Comparison of ENCODE assay signal across 30 cellular contexts in genomic region chr10:133060466-133060865, GRCh38. TPM values are rescaled to one million over a fixed set of nuclear protein-coding genes. Genes with fewer than 3 reads are reported as not detected.
DNase-seq lines count a peak whose midpoint lies in the region; ATAC-seq, FAIRE-seq and TF ChIP-seq lines count a peak whose summit lies in the region.
"Had no signal": no experiment of that assay in that cellular context is flagged by ENCODE, and none has a peak within 500 bp of the region (broad histone marks: within the 10 kb centered on the region; RNA-seq: fewer than 3 reads in every experiment).

No MANE protein-coding gene starts in this region.

- peaks cover 19% of the 10 kb centered on the region for H3K4me1 Mint-ChIP-seq in stimulated activated naive CD8-positive, alpha-beta T cell treated with anti-CD3 and anti-CD28 coated beads, Interleukin-15, amount 100 ng/mL, for 72 hours

- no peak overlapping the region for H2AFZ ChIP-seq in HepG2 (ENCODE audit: low read length)
- H2AFZ ChIP-seq in SK-N-SH (ENCODE audit: low read depth): no peak overlapping the region

- no peak overlapping the region for H3K27ac Mint-ChIP-seq in stimulated activated naive CD8-positive, alpha-beta T cell treated with anti-CD3 and anti-CD28 coated beads, Interleukin-15, amount 100 ng/mL, for 72 hours
- H3K27ac Mint-ChIP-seq: CD14-positive monocyte; CD4-positive, alpha-beta memory T cell; CD4-positive, CD25-positive, alpha-beta regulatory T cell had no signal

- H3K36me3 ChIP-seq in HepG2 (replicated peaks in 1 of 2; ENCODE audit: control insufficient read depth in 1 of 2, insufficient read depth in 2 of 2, low read length in 2 of 2): no peaks in the 10 kb centered on the region
- no peaks in the 10 kb centered on the region for H3K36me3 ChIP-seq in upper lobe of right lung
- H3K36me3 ChIP-seq in SK-N-SH (replicated peaks in 1 of 2; ENCODE audit: control insufficient read depth in 1 of 2, insufficient read depth in 2 of 2, low read length in 1 of 2): no peaks in the 10 kb centered on the region
- H3K36me3 ChIP-seq: BE2C, BLaER1 had no signal

- H3K4me3 ChIP-seq in HepG2 (replicated peaks in 1 of 3; ENCODE audit: insufficient read depth in 1 of 3, low read depth in 2 of 3, low read length in 3 of 3) (no peak overlapping the region), upper lobe of right lung (no peak overlapping the region), SK-N-SH (ENCODE audit: low read depth in 2 of 2, low read length in 1 of 2) (no peak overlapping the region)
- H3K4me3 ChIP-seq: BLaER1, GM12878 had no signal

- H3K4me3 Mint-ChIP-seq in stimulated activated naive CD8-positive, alpha-beta T cell treated with anti-CD3 and anti-CD28 coated beads, Interleukin-15, amount 100 ng/mL, for 72 hours: no peak overlapping the region
- H3K4me3 Mint-ChIP-seq: CD14-positive monocyte; CD4-positive, alpha-beta memory T cell; CD4-positive, CD25-positive, alpha-beta regulatory T cell had no signal

- no peaks in the 10 kb centered on the region for H3F3A ChIP-seq in SK-N-SH (replicated peaks; ENCODE audit: insufficient read depth)

- H3K27ac ChIP-seq in HepG2 (ENCODE audit: extremely low read length, insufficient read depth, low read length) (no peak overlapping the region), upper lobe of right lung (no peak overlapping the region), SK-N-SH (ENCODE audit: low read depth in 2 of 2, low read length in 1 of 2) (no peak overlapping the region)
- H3K27ac ChIP-seq: BLaER1 had no signal

- H3K9me3 ChIP-seq in HepG2 (ENCODE audit: low read length): no peaks in the 10 kb centered on the region
- no peaks in the 10 kb centered on the region for H3K9me3 ChIP-seq in upper lobe of right lung
- H3K9me3 ChIP-seq in SK-N-SH: no peaks in the 10 kb centered on the region
- H3K9me3 ChIP-seq: BE2C, BLaER1 had no signal

- H3K4me2 ChIP-seq in HepG2 (ENCODE audit: low read depth, low read length) (no peak overlapping the region), SK-N-SH (no peak overlapping the region)
- H3K4me2 ChIP-seq: BLaER1 had no signal

- no peaks in the 10 kb centered on the region for H3K9me3 Mint-ChIP-seq in stimulated activated naive CD8-positive, alpha-beta T cell treated with anti-CD3 and anti-CD28 coated beads, Interleukin-15, amount 100 ng/mL, for 72 hours
- H3K9me3 Mint-ChIP-seq: CD4-positive, alpha-beta memory T cell; CD8-positive, alpha-beta memory T cell had no signal

- TF ChIP-seq RAD21 in HepG2 (CRISPR knock-in tag; IDR thresholded peaks at IDR 0.05) (no peak), SK-N-SH (IDR thresholded peaks at IDR 0.05; ENCODE audit: low read length) (no peak)

- H3K79me2 ChIP-seq in HepG2 (ENCODE audit: insufficient read depth, low read length): no peaks in the 10 kb centered on the region
- H3K79me2 ChIP-seq in SK-N-SH (ENCODE audit: insufficient read depth): no peaks in the 10 kb centered on the region

- intact Hi-C loops in HepG2 (cut with micrococcal nuclease; ENCODE audit: unreplicated experiment) (no loop called here), upper lobe of right lung (cut with DNase I) (no loop called here)

- H3K9ac ChIP-seq in HepG2 (ENCODE audit: insufficient read depth, low read depth, low read length) (no peak overlapping the region), SK-N-SH (no peak overlapping the region)
- H3K9ac ChIP-seq: BLaER1 had no signal

- POLR2A ChIA-PET in HepG2 (lab: Yijun Ruan, JAX) (no interaction called here), SK-N-SH (lab: Yijun Ruan, JAX) (no interaction called here)

- no peaks in the 10 kb centered on the region for H4K20me1 ChIP-seq in HepG2 (ENCODE audit: insufficient read depth, low read length)
- H4K20me1 ChIP-seq in SK-N-SH (ENCODE audit: insufficient read depth): no peaks in the 10 kb centered on the region

- H3K9me2 ChIP-seq in SK-N-SH: no peaks in the 10 kb centered on the region

- no peak for FAIRE-seq in HepG2 (lab: Jason Lieb, UNC)
- FAIRE-seq: A204.1, GM12878, GM12892, GM18507 had no signal

- peak; percentile 8 for ATAC-seq in stimulated activated naive CD8-positive, alpha-beta T cell treated with anti-CD3 and anti-CD28 coated beads, Interleukin-15, amount 100 ng/mL, for 72 hours
- ATAC-seq in stimulated activated naive CD8-positive, alpha-beta T cell treated with anti-CD3 and anti-CD28 coated beads, Interleukin-15, Interleukin-2, amounts not matched to agents 100 U/mL and 50 U/mL, for 24 hours: no peak
- ATAC-seq in HepG2: peak; percentile 27; the same call in 2 of the 3 replicates
- ATAC-seq in upper lobe of right lung: peak; percentile 5
- ATAC-seq: GM12878 had no signal

- no peak for TF ChIP-seq POLR2A in HepG2 (IDR thresholded peaks at IDR 0.05; ENCODE audit: insufficient read depth in 1 of 2, low read depth in 2 of 2, low read length in 2 of 2)

- DNase-seq in stimulated activated naive CD8-positive, alpha-beta T cell treated with anti-CD3 and anti-CD28 coated beads, Interleukin-15, amount 100 ng/mL, for 72 hours: no peak
- no peak for DNase-seq in stimulated activated naive CD8-positive, alpha-beta T cell treated with anti-CD3 and anti-CD28 coated beads, Interleukin-15, Interleukin-2, amounts not matched to agents 100 U/mL and 50 U/mL, for 24 hours
- DNase-seq in HepG2 (ENCODE audit: low spot score) (no peak), upper lobe of right lung (no peak), NCI-H526 (lab: John Stamatoyannopoulos, UW) (no peak), SK-N-SH (no peak)
- DNase-seq: 8988T; ACHN; BE2C; C1 segment of cervical spinal cord; CD4-positive, alpha-beta memory T cell; CD4-positive, CD25-positive, alpha-beta regulatory T cell; CD8-positive, alpha-beta memory T cell; COR-L47; DMS 273 treated with DMSO at 0.1 percent for 48 hours; DMS153; DMS53; DMS79; DND-41; EL; GDM1 had no signal

- TF ChIP-seq CTCF in HepG2 (CRISPR knock-in tag; IDR thresholded peaks at IDR 0.05): no peak
- TF ChIP-seq CTCF in upper lobe of right lung (IDR thresholded peaks at IDR 0.05): no peak
- TF ChIP-seq CTCF in SK-N-SH (IDR thresholded peaks at IDR 0.05): no peak

- H3K4me1 ChIP-seq in HepG2 (ENCODE audit: insufficient read depth, low read length): no peaks in the 10 kb centered on the region
- H3K4me1 ChIP-seq in upper lobe of right lung: no peaks in the 10 kb centered on the region
- no peaks in the 10 kb centered on the region for H3K4me1 ChIP-seq in SK-N-SH (ENCODE audit: control insufficient read depth in 1 of 2, insufficient read depth in 2 of 2, low read depth in 1 of 2, low read length in 1 of 2)
- H3K4me1 ChIP-seq: BE2C had no signal

- no TSS peak for BruUV-seq in HepG2 (replicated peaks; lab: Mats Ljungman, UMichigan)

- H3K27me3 ChIP-seq in HepG2 (ENCODE audit: control insufficient read depth in 1 of 2, insufficient read depth in 2 of 2, low read length in 2 of 2) (peaks cover 16 to 60% of the 10 kb centered on the region in 2 experiments), upper lobe of right lung (no peaks in the 10 kb centered on the region), SK-N-SH (ENCODE audit: insufficient read depth) (no peaks in the 10 kb centered on the region)
- H3K27me3 ChIP-seq: BE2C, BLaER1 had no signal

- TF ChIP-seq EP300 in HepG2 (IDR thresholded peaks at IDR 0.05; ENCODE audit: low read depth in 2 of 2, low read length in 2 of 2) (no peak), HepG2 (CRISPR knock-in tag; IDR thresholded peaks at IDR 0.05; ENCODE audit: borderline replicate concordance) (no peak), SK-N-SH (IDR thresholded peaks at IDR 0.05; ENCODE audit: borderline replicate concordance in 1 of 2, low read depth in 1 of 2, low read length in 1 of 2) (no peak)

- peaks cover 52% of the 10 kb centered on the region for H3K27me3 Mint-ChIP-seq in stimulated activated naive CD8-positive, alpha-beta T cell treated with anti-CD3 and anti-CD28 coated beads, Interleukin-15, amount 100 ng/mL, for 72 hours
- H3K27me3 Mint-ChIP-seq: CD4-positive, CD25-positive, alpha-beta regulatory T cell had no signal

- in situ Hi-C loops in HepG2 (cut with HindIII; ENCODE audit: extremely low pct_ligation_motif_present, low pct_unique_long_range_greater_than_20kb): no loop called here

- CTCF ChIA-PET in HepG2 (lab: Yijun Ruan, JAX; ENCODE audit: low intra/inter-chr PET ratio, low total read pairs): no interaction called here
- CTCF ChIA-PET in SK-N-SH (lab: Yijun Ruan, JAX): no interaction called here

- 15% methylated on average over 4 of the region's 17 CpGs for WGBS in HepG2 (ENCODE audit: low lambda C conversion rate)
- 60% methylated on average over 1 of the region's 17 CpGs for WGBS in SK-N-SH (ENCODE audit: low lambda C conversion rate)

TF ChIP-seq in HepG2, 621 proteins besides CTCF, POLR2A, EP300 and RAD21 (continues in another document):
- TF ChIP-seq DR1 (CRISPR knock-in tag; IDR thresholded peaks at IDR 0.05): no peak
- no peak for TF ChIP-seq RARG (CRISPR knock-in tag; IDR thresholded peaks at IDR 0.05; ENCODE audit: low read depth)

TF ChIP-seq in SK-N-SH, 30 proteins besides CTCF, POLR2A, EP300 and RAD21 (continues in another document):
- no peak for TF ChIP-seq JUND (IDR thresholded peaks at IDR 0.05)
- TF ChIP-seq CHD2 (IDR thresholded peaks at IDR 0.05; ENCODE audit: low read length, partially characterized antibody): no peak

RNA-seq across cellular contexts. Expression of gene ADGRA1, which starts 27.3 kb away (rescaled TPM):
- not detected in 2 replicates for total RNA-seq in HepG2 (2016; rRNA removed; fragmentation: Illumina TruSeq; extraction: Trizol)
- total RNA-seq in HepG2 (2016; cell fraction: cytosol; rRNA removed; fragmentation: Illumina TruSeq; extraction: Trizol; ENCODE audit: low read depth): not detected in 2 replicates
- not detected in 2 replicates for total RNA-seq in HepG2 (2016; cell fraction: insoluble cytoplasmic fraction; rRNA removed; fragmentation: Illumina TruSeq; extraction: Trizol)
- total RNA-seq in HepG2 (2016; cell fraction: membrane; rRNA removed; fragmentation: Illumina TruSeq; extraction: Trizol): not detected in 2 replicates
- not detected in 2 replicates for total RNA-seq in HepG2 (2016; cell fraction: nucleus; rRNA removed; fragmentation: Illumina TruSeq; extraction: Trizol)
- not detected in 2 replicates for polyA plus RNA-seq in HepG2 (2011; rRNA removed)
- not detected in 2 replicates for polyA plus RNA-seq in HepG2 (2011; cell fraction: cytosol; rRNA removed)
- polyA plus RNA-seq in HepG2 (2011; cell fraction: nucleus; rRNA removed): not detected in 2 replicates
- polyA plus RNA-seq in HepG2 (2012): not detected in 2 replicates
- polyA plus RNA-seq in HepG2 (2016; cell fraction: cytosol; fragmentation: Illumina TruSeq; extraction: Trizol; ENCODE audit: low read depth): not detected in 2 replicates
- polyA plus RNA-seq in HepG2 (2016; cell fraction: insoluble cytoplasmic fraction; fragmentation: Illumina TruSeq; extraction: Trizol; ENCODE audit: low read depth): not detected in 2 replicates
- not detected in 2 replicates for polyA plus RNA-seq in HepG2 (2016; cell fraction: membrane; fragmentation: Illumina TruSeq; extraction: Trizol; ENCODE audit: low read depth)
- polyA plus RNA-seq in HepG2 (2016; cell fraction: nucleus; fragmentation: Illumina TruSeq; extraction: Trizol; ENCODE audit: insufficient read depth, low read depth): not detected in 2 replicates
- polyA minus RNA-seq in HepG2 (2011; rRNA and poly(A)+ RNA removed; ENCODE audit: low replicate concordance): not detected in 2 replicates
- not detected in 2 replicates for polyA minus RNA-seq in HepG2 (2011; cell fraction: cytosol; rRNA and poly(A)+ RNA removed)
- not detected in 2 replicates for polyA minus RNA-seq in HepG2 (2011; cell fraction: nucleus; rRNA and poly(A)+ RNA removed)
- total RNA-seq in upper lobe of right lung: not detected
- polyA plus RNA-seq in SK-N-SH (2012; rRNA removed): not detected in 2 replicates
- not detected in 2 replicates for polyA plus RNA-seq in SK-N-SH (2012; cell fraction: cytosol; rRNA removed)
- not detected in 2 replicates for polyA plus RNA-seq in SK-N-SH (2012; cell fraction: nucleus; rRNA removed)
- total RNA-seq: CD4-positive, alpha-beta memory T cell; CD4-positive, CD25-positive, alpha-beta regulatory T cell; CD8-positive, alpha-beta memory T cell; Daoy; G401; GM12878 had no signal
- polyA plus RNA-seq: AG04450; CD14-positive monocyte; CD4-positive, alpha-beta memory T cell; CD4-positive, CD25-positive, alpha-beta regulatory T cell; CD8-positive, alpha-beta memory T cell; GM12878 had no signal
